ENCODE assay signal across 8 cellular contexts in the genomic region with DNA sequence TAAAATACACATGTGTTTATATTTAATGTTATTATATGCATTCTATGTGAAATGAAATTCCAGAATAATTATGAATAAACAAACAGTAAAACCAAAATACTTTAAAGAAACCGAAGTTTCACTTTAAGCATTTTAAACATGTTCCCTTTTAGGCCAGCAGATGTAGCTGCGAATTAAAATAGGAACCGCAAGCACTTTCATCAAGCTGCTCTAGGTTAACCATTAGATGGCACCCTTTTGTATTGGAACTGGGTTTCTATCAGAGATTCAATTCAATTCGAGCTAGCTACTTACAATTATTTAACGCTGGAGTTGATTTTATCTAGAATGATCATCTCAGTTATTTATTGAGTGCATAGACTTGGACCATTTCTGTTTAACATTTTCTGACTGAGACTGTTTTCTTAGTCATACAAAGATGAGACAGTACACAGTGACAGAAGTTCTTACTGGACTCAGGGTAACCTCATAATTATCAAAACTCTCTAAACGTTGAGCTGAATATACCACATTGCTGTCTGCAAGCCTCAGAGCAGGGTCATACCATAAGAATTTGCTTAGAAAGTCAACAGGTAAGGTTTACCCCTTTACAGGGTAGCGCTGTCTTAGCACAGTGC. TPM values are rescaled to one million over a fixed set of nuclear protein-coding genes. Genes with fewer than 3 reads are reported as not detected.
A peak's percentile ranks its signal among the peaks of the same experiment; 100 is the strongest.
DNase-seq lines count a peak whose midpoint lies in the region; ATAC-seq and TF ChIP-seq lines count a peak whose summit lies in the region.

No MANE protein-coding gene starts in this region.

- H3K27ac Mint-ChIP-seq in CD14-positive monocyte: no peak overlapping the region

- in situ Hi-C loops in astrocyte of the cerebellum (cut with HindIII; ENCODE audit: low sequenced_read_pairs): no loop called here

- H3K4me3 ChIP-seq in astrocyte of the cerebellum (ENCODE audit: low read depth, low read length) (no peak overlapping the region), testis (no peak overlapping the region)

- no peaks in the 10 kb centered on the region for H3K9me3 Mint-ChIP-seq in CD14-positive monocyte

- H3K27ac ChIP-seq in testis: no peak overlapping the region

- TF ChIP-seq CTCF in CD14-positive monocyte (IDR thresholded peaks at IDR 0.05): peak; percentile 85
- peak; percentile 87 for TF ChIP-seq CTCF in astrocyte of the cerebellum (IDR thresholded peaks at IDR 0.05; ENCODE audit: low read depth, low read length, missing control alignments)
- TF ChIP-seq CTCF in testis (IDR thresholded peaks at IDR 0.05): peak; percentile 80 to 97 (median 93)

- ATAC-seq in GM19328 (IDR thresholded peaks at IDR 0.05; ENCODE audit: unreplicated experiment) (peak; percentile 81), HG03460 (IDR thresholded peaks at IDR 0.05; ENCODE audit: unreplicated experiment) (peak; percentile 70)

- TF ChIP-seq POLR2A in testis (IDR thresholded peaks at IDR 0.05): no peak

- peaks cover 19% of the 10 kb centered on the region for H3K4me1 Mint-ChIP-seq in CD14-positive monocyte

- no peaks in the 10 kb centered on the region for H3K36me3 ChIP-seq in testis (ENCODE audit: low read depth, missing control alignments)

- no peak overlapping the region for H3K4me3 Mint-ChIP-seq in CD14-positive monocyte

- WGBS in testis, 2 donors: 28% methylated on average over 7 of the region's 7 CpGs

- H3K27me3 ChIP-seq in testis: no peaks in the 10 kb centered on the region

- no peaks in the 10 kb centered on the region for H3K27me3 Mint-ChIP-seq in CD14-positive monocyte (ENCODE audit: low read depth in 3 of 3)

- no peaks in the 10 kb centered on the region for H3K9me3 ChIP-seq in testis

- H3K36me3 Mint-ChIP-seq in CD14-positive monocyte: peaks cover 42% of the 10 kb centered on the region in 2 donors

- no peak for DNase-seq in CD14-positive monocyte (ENCODE audit: low spot score)
- peak; percentile 79 for DNase-seq in astrocyte of the cerebellum (ENCODE audit: low read depth)
- peak; percentile 64 for DNase-seq in iPS-NIHi7 (ENCODE audit: extremely low spot score)
- DNase-seq in testis: peak; percentile 36
- no peak for DNase-seq in NCI-H128 (lab: John Stamatoyannopoulos, UW; ENCODE audit: unreplicated experiment)
- DNase-seq in T1000 (lab: John Stamatoyannopoulos, UW): no peak

- H3K4me1 ChIP-seq in testis: no peaks in the 10 kb centered on the region

- intact Hi-C loops in CD14-positive monocyte (cut with micrococcal nuclease) (loop anchor here (5.0 kb wide), 1 partner anchor 352 kb away; no protein-coding TSS in a partner anchor), testis (cut with DNase I; ENCODE audit: low total_unique reads) (no loop called here)

RNA-seq across cellular contexts. Expression of a gene that starts 8.5 kb away (rescaled TPM):
- 1 to 10 TPM; 8.3 to 9.8 TPM for polyA plus RNA-seq in CD14-positive monocyte
- total RNA-seq in testis: 10 to 100 TPM; 10.3 to 11.9 TPM
- 8.9 TPM for polyA plus RNA-seq in testis (ENCODE audit: insufficient read depth, low read depth, low replicate concordance)

Comparison
In these comparisons a context has a peak if more than half of its experiments do, and no peak if none do; other contexts are left out.
1. DNase-seq: peak in astrocyte of the cerebellum (single experiment), iPS-NIHi7 (single experiment) and testis (single experiment); none in CD14-positive monocyte (single experiment), NCI-H128 (single experiment) and T1000 (single experiment).
2. Peak in every context shown above with its lines, with median percentiles within 50 percentile points of each other: CTCF ChIP-seq.